ENCODE assay signal across 19 cellular contexts in the genomic region with DNA sequence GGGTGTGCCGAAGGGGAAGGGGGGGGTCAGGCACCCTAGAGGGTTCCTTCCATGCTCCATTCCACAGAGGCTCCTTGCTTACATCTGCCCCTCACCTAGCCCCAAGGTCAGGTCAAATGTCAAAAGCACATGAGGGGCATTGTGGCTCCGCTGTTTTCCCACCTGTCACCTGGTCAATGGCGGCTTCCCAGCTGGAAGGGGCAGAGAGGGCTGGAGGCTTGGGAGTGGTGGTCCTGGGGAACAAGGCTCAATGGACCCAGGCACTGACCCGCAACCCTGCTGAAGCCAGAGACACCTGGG. TPM values are rescaled to one million over a fixed set of nuclear protein-coding genes. Genes with fewer than 3 reads are reported as not detected.
DNase-seq lines count a peak whose midpoint lies in the region; ATAC-seq and TF ChIP-seq lines count a peak whose summit lies in the region.
"Had no signal": no experiment of that assay in that cellular context is flagged by ENCODE, and none has a peak within 500 bp of the region (broad histone marks: within the 10 kb centered on the region; RNA-seq: fewer than 3 reads in every experiment).

No MANE protein-coding gene starts in this region.

- H3K18ac ChIP-seq in H9 (ENCODE audit: insufficient read length, low read depth, low read length), result no peak overlapping the region

- H3K27ac ChIP-seq in left ventricle myocardium inferior (replicated peaks), result no peak overlapping the region
- H3K27ac ChIP-seq in H9 (ENCODE audit: insufficient read length, low read depth, low read length), result no peak overlapping the region
- H3K27ac ChIP-seq in suprapubic skin, result no peak overlapping the region
- H3K27ac ChIP-seq in thyroid gland, result no peak overlapping the region
- H3K27ac ChIP-seq: SJCRH30 had no signal

- no peak overlapping the region for H3K23ac ChIP-seq in H9 (ENCODE audit: insufficient read length, low read depth, low read length)

- no peak overlapping the region for H2AFZ ChIP-seq in H9 (ENCODE audit: low read length)

- H2AK5ac ChIP-seq in H9 (ENCODE audit: insufficient read length, low read length), result no peak overlapping the region

- no peak overlapping the region for H2BK15ac ChIP-seq in H9 (ENCODE audit: low read depth, low read length)

- H3K79me1 ChIP-seq in H9 (ENCODE audit: insufficient read depth, low read depth, low read length, poor library complexity, severe bottlenecking), result no peaks in the 10 kb centered on the region

- no peak overlapping the region for H3T11ph ChIP-seq in H9 (ENCODE audit: low read length)

- no peak overlapping the region for H3K4me2 ChIP-seq in H9 (ENCODE audit: insufficient read depth, insufficient read length, low read length)

- ATAC-seq in left cardiac atrium, result no peak

- H2BK12ac ChIP-seq in H9 (ENCODE audit: insufficient read length, low read depth, low read length), result no peak overlapping the region

- intact Hi-C loops in left cardiac atrium (cut with DNase I) (no loop called here), left ventricle myocardium inferior (cut with micrococcal nuclease) (no loop called here), thyroid gland (cut with DNase I) (no loop called here)

- H4K5ac ChIP-seq in H9 (ENCODE audit: insufficient read length, low read depth, low read length), result no peak overlapping the region

- TF ChIP-seq EP300 in suprapubic skin (IDR thresholded peaks at IDR 0.05), result no peak

- peaks cover 0 to 6% of the 10 kb centered on the region in 2 experiments; a peak in 3 of 5 replicates for H3K9me3 Mint-ChIP-seq in H9
- H3K9me3 Mint-ChIP-seq: CD8-positive, alpha-beta T cell had no signal

- no CpG with 5 or more reads among the region's 4 CpGs for WGBS in H9 (ENCODE audit: extremely low coverage, insufficient read length, low lambda C conversion rate)
- 80% methylated on average over 2 of the region's 4 CpGs for WGBS in suprapubic skin
- 68 to 93% methylated on average over 3 to 4 of the region's 4 CpGs for WGBS in thyroid gland, 2 donors

- H3K27me3 Mint-ChIP-seq in H9 (ENCODE audit: low read depth), result peaks cover 15% of the 10 kb centered on the region

- H3K27me3 ChIP-seq in left ventricle myocardium inferior (ENCODE audit: low read depth) (peaks cover 18% of the 10 kb centered on the region), H9 (ENCODE audit: insufficient read depth, low read length) (no peaks in the 10 kb centered on the region), suprapubic skin (no peaks in the 10 kb centered on the region), thyroid gland (no peaks in the 10 kb centered on the region)
- H3K27me3 ChIP-seq: BE2C, SJCRH30 had no signal

- no peaks in the 10 kb centered on the region for H3K36me3 ChIP-seq in left ventricle myocardium inferior
- no peaks in the 10 kb centered on the region for H3K36me3 ChIP-seq in suprapubic skin
- H3K36me3 ChIP-seq in thyroid gland, result no peaks in the 10 kb centered on the region
- H3K36me3 ChIP-seq: BE2C, SJCRH30 had no signal

- no peak overlapping the region for H2BK5ac ChIP-seq in H9 (ENCODE audit: insufficient read length, low read length)

- H3K9me3 ChIP-seq in left ventricle myocardium inferior (replicated peaks), result peaks cover 21% of the 10 kb centered on the region
- H3K9me3 ChIP-seq in H9 (ENCODE audit: control insufficient read depth, low read depth, low read length), result no peaks in the 10 kb centered on the region
- no peaks in the 10 kb centered on the region for H3K9me3 ChIP-seq in suprapubic skin
- no peaks in the 10 kb centered on the region for H3K9me3 ChIP-seq in thyroid gland
- H3K9me3 ChIP-seq: BE2C, SJCRH30 had no signal

- H3K56ac ChIP-seq in H9 (ENCODE audit: insufficient read length, low read depth, low read length), result no peak overlapping the region

- H3K36me3 Mint-ChIP-seq in H9 (ENCODE audit: insufficient read depth in 1 of 3, low read depth in 3 of 3), result no peaks in the 10 kb centered on the region; a peak in 2 of 7 replicates
- H3K36me3 Mint-ChIP-seq: CD8-positive, alpha-beta T cell had no signal

- H2BK20ac ChIP-seq in H9 (ENCODE audit: low read depth, low read length, poor library complexity, severe bottlenecking), result no peak overlapping the region

- no peaks in the 10 kb centered on the region for H3K23me2 ChIP-seq in H9 (ENCODE audit: insufficient read length, low read depth, low read length, poor library complexity, severe bottlenecking)

- H3K4me1 ChIP-seq in left ventricle myocardium inferior (peaks cover 7% of the 10 kb centered on the region), H9 (ENCODE audit: insufficient read depth, low read length) (no peaks in the 10 kb centered on the region), suprapubic skin (no peaks in the 10 kb centered on the region), thyroid gland (no peaks in the 10 kb centered on the region)
- H3K4me1 ChIP-seq: BE2C, SJCRH30 had no signal

- no peak overlapping the region for H3K4me3 ChIP-seq in left ventricle myocardium inferior
- no peak overlapping the region for H3K4me3 ChIP-seq in suprapubic skin
- no peak overlapping the region for H3K4me3 ChIP-seq in thyroid gland (replicated peaks in 1 of 3)
- H3K4me3 ChIP-seq: SJCRH30 had no signal

- H4K8ac ChIP-seq in H9 (replicated peaks; ENCODE audit: insufficient read length, low read depth, low read length), result no peak overlapping the region

- no peak overlapping the region for H2BK120ac ChIP-seq in H9 (ENCODE audit: low read depth, low read length, poor library complexity, severe bottlenecking)

- no peak overlapping the region for H3K27ac Mint-ChIP-seq in H9
- H3K27ac Mint-ChIP-seq: CD8-positive, alpha-beta T cell had no signal

- no peak overlapping the region for H3K4me3 Mint-ChIP-seq in H9
- H3K4me3 Mint-ChIP-seq: CD8-positive, alpha-beta T cell had no signal

- H3K4ac ChIP-seq in H9 (ENCODE audit: low read depth, low read length), result no peak overlapping the region

- TF ChIP-seq POLR2A in suprapubic skin (IDR thresholded peaks at IDR 0.05), result no peak
- no peak for TF ChIP-seq POLR2A in thyroid gland (IDR thresholded peaks at IDR 0.05)

- no peaks in the 10 kb centered on the region for H3K79me2 ChIP-seq in H9 (ENCODE audit: insufficient read depth, low read length)

- no peak overlapping the region for H3K9ac ChIP-seq in H9 (ENCODE audit: extremely low read depth, insufficient read length, low read length)

- peaks cover 21 to 26% of the 10 kb centered on the region in 2 experiments for H3K4me1 Mint-ChIP-seq in H9

- DNase-seq in left cardiac atrium (peak; percentile 15), left ventricle myocardium inferior (no peak), H9 (no peak), islet precursor cell (peak; percentile 57), suprapubic skin (ENCODE audit: low spot score in 2 of 2) (peak; percentile 39 to 48), NCI-H526 (lab: John Stamatoyannopoulos, UW) (no peak), thyroid gland (no peak), hypothalamus (lab: John Stamatoyannopoulos, UW) (no peak)
- DNase-seq: DMS53, GOT3, KBM-7, NCI-H1105 treated with DMSO at 0.1 percent for 48 hours, NCI-H1694, NCI-H774, OCI-M1, RPMI8226, SJCRH30 had no signal

- no peak overlapping the region for H4K91ac ChIP-seq in H9 (ENCODE audit: insufficient read length, low read depth, low read length)

- TF ChIP-seq CTCF in left ventricle myocardium inferior (IDR thresholded peaks at IDR 0.05; ENCODE audit: borderline replicate concordance), result no peak
- no peak for TF ChIP-seq CTCF in H9 (conservative IDR thresholded peaks at IDR 0.05)
- TF ChIP-seq CTCF in suprapubic skin (IDR thresholded peaks at IDR 0.05), result no peak
- TF ChIP-seq CTCF in thyroid gland (IDR thresholded peaks at IDR 0.05), result no peak

- H4K20me1 ChIP-seq in H9 (ENCODE audit: control insufficient read depth, insufficient read depth, insufficient read length), result no peaks in the 10 kb centered on the region

- H3K14ac ChIP-seq in H9 (ENCODE audit: insufficient read depth, low read length), result peak overlapping the region; percentile 68; the same call in 1 of the 2 replicates

RNA-seq across cellular contexts. Expression of a gene that starts 16.3 kb away (rescaled TPM):
- 1 to 10 TPM; 1.4 to 2.0 TPM for total RNA-seq in left cardiac atrium
- 1.1 TPM for total RNA-seq in left ventricle myocardium inferior
- total RNA-seq in H9 (2021), result 17.6 and 20.0 TPM in 2 replicates
- 1 to 10 TPM in 1 of 4 donors, under 1 TPM in 3; 0.59 to 2.6 (median 0.79) TPM for total RNA-seq in suprapubic skin
- total RNA-seq in thyroid gland, result 1 to 10 TPM; 1.2 to 3.0 (median 2.0) TPM
- total RNA-seq: SJCRH30 had no signal

Comparison
In these comparisons a context has a peak if more than half of its experiments do, and no peak if none do; other contexts are left out.
1. DNase-seq: peak in left cardiac atrium (single experiment), islet precursor cell (single experiment) and suprapubic skin (2 of 2); none in left ventricle myocardium inferior (single experiment), H9 (single experiment), NCI-H526 (0 of 2), thyroid gland (0 of 2) and hypothalamus (0 of 51).